8 cellular contexts compared by ENCODE assay signal in genomic region chr2:232781765-232782164, GRCh38. TPM values are rescaled to one million over a fixed set of nuclear protein-coding genes. Genes with fewer than 3 reads are reported as not detected.
DNase-seq lines count a peak whose midpoint lies in the region; ATAC-seq and TF ChIP-seq lines count a peak whose summit lies in the region.

No MANE protein-coding gene starts in this region.

- intact Hi-C loops in lower leg skin (cut with DNase I; ENCODE audit: low total_unique reads) = no loop called here

- CTCF ChIA-PET in activated CD8-positive, alpha-beta memory T cell treated with anti-CD3 and anti-CD28 coated beads, Interleukin-2, amount 10 ng/mL, durations not matched to agents 7 days and 5 days (lab: Charles Lee) = no interaction called here
- CTCF ChIA-PET in RWPE1 (lab: Yijun Ruan, JAX) = no interaction called here

- TF ChIP-seq POLR2A in lower leg skin (IDR thresholded peaks at IDR 0.05) = no peak

- POLR2A ChIA-PET in RWPE1 (lab: Yijun Ruan, JAX; ENCODE audit: low non-redundant PET) = no interaction called here

- peak; percentile 98 for ATAC-seq in activated CD8-positive, alpha-beta memory T cell treated with anti-CD3 and anti-CD28 coated beads, Interleukin-2, amount 10 ng/mL, durations not matched to agents 7 days and 5 days
- ATAC-seq in HG02763 (IDR thresholded peaks at IDR 0.05; ENCODE audit: unreplicated experiment) = peak; percentile 79

- H3K27ac ChIP-seq in RWPE1 = no peak overlapping the region

- no peaks in the 10 kb centered on the region for H3K27me3 Mint-ChIP-seq in activated CD8-positive, alpha-beta memory T cell treated with anti-CD3 and anti-CD28 coated beads, Interleukin-2, amount 10 ng/mL, durations not matched to agents 7 days and 5 days

- H3K36me3 Mint-ChIP-seq in activated CD8-positive, alpha-beta memory T cell treated with anti-CD3 and anti-CD28 coated beads, Interleukin-2, amount 10 ng/mL, durations not matched to agents 7 days and 5 days = peaks cover 31% of the 10 kb centered on the region

- peak overlapping the region; percentile 76 for H3K27ac Mint-ChIP-seq in activated CD8-positive, alpha-beta memory T cell treated with anti-CD3 and anti-CD28 coated beads, Interleukin-2, amount 10 ng/mL, durations not matched to agents 7 days and 5 days

- TF ChIP-seq CTCF in RWPE1 (conservative IDR thresholded peaks at IDR 0.05; ENCODE audit: low read depth) (no peak), fibroblast of villous mesenchyme (IDR thresholded peaks at IDR 0.05; ENCODE audit: insufficient read depth, low read depth, low read length) (no peak), lower leg skin (IDR thresholded peaks at IDR 0.05) (no peak)

- no peak overlapping the region for H3K4me3 ChIP-seq in fibroblast of villous mesenchyme (ENCODE audit: low read depth, low read length)
- H3K4me3 ChIP-seq in lower leg skin (ENCODE audit: low read depth, poor library complexity, severe bottlenecking) = no peak overlapping the region

- no peak overlapping the region for H3K4me3 Mint-ChIP-seq in activated CD8-positive, alpha-beta memory T cell treated with anti-CD3 and anti-CD28 coated beads, Interleukin-2, amount 10 ng/mL, durations not matched to agents 7 days and 5 days

- DNase-seq in activated CD8-positive, alpha-beta memory T cell treated with anti-CD3 and anti-CD28 coated beads, Interleukin-2, amount 10 ng/mL, durations not matched to agents 7 days and 5 days = peak; percentile 72
- no peak for DNase-seq in activated CD8-positive, alpha-beta memory T cell treated with anti-CD3 and anti-CD28 coated beads, Interleukin-2, amount 50 U/mL, for 48 hours
- peak; percentile 19 for DNase-seq in RWPE1 (ENCODE audit: low spot score)
- DNase-seq in fibroblast of villous mesenchyme (ENCODE audit: low read depth) = peak; percentile 76
- DNase-seq in lower leg skin (ENCODE audit: low spot score in 2 of 2) = no peak
- no peak for DNase-seq in NCI-H1105 (lab: John Stamatoyannopoulos, UW)
- DNase-seq in NCI-H748 (lab: John Stamatoyannopoulos, UW; ENCODE audit: unreplicated experiment) = no peak

- H3K4me1 Mint-ChIP-seq in activated CD8-positive, alpha-beta memory T cell treated with anti-CD3 and anti-CD28 coated beads, Interleukin-2, amount 10 ng/mL, durations not matched to agents 7 days and 5 days = peaks cover 12% of the 10 kb centered on the region

- H3K9me3 Mint-ChIP-seq in activated CD8-positive, alpha-beta memory T cell treated with anti-CD3 and anti-CD28 coated beads, Interleukin-2, amount 10 ng/mL, durations not matched to agents 7 days and 5 days (ENCODE audit: low read depth) = no peaks in the 10 kb centered on the region

RNA-seq across cellular contexts. Expression of gene KCNJ13, which starts 5.4 kb away (rescaled TPM):
- not detected for total RNA-seq in activated CD8-positive, alpha-beta memory T cell treated with anti-CD3 and anti-CD28 coated beads, Interleukin-2, amount 10 ng/mL, durations not matched to agents 7 days and 5 days
- total RNA-seq in fibroblast of villous mesenchyme (not detected in 2 replicates), lower leg skin (1 to 10 TPM in 3 of 4 donors, under 1 TPM in 1; 0.84 to 5.2 (median 3.2) TPM)

Comparison
In these comparisons a context has a peak if more than half of its experiments do, and no peak if none do; other contexts are left out.
1. DNase-seq: peak in activated CD8-positive, alpha-beta memory T cell treated with anti-CD3 and anti-CD28 coated beads, Interleukin-2, amount 10 ng/mL, durations not matched to agents 7 days and 5 days (single experiment), RWPE1 (single experiment) and fibroblast of villous mesenchyme (single experiment); none in activated CD8-positive, alpha-beta memory T cell treated with anti-CD3 and anti-CD28 coated beads, Interleukin-2, amount 50 U/mL, for 48 hours (single experiment), lower leg skin (0 of 2), NCI-H1105 (single experiment) and NCI-H748 (single experiment).